Comparison of ENCODE assay signal across 1 cellular context in the genomic region with DNA sequence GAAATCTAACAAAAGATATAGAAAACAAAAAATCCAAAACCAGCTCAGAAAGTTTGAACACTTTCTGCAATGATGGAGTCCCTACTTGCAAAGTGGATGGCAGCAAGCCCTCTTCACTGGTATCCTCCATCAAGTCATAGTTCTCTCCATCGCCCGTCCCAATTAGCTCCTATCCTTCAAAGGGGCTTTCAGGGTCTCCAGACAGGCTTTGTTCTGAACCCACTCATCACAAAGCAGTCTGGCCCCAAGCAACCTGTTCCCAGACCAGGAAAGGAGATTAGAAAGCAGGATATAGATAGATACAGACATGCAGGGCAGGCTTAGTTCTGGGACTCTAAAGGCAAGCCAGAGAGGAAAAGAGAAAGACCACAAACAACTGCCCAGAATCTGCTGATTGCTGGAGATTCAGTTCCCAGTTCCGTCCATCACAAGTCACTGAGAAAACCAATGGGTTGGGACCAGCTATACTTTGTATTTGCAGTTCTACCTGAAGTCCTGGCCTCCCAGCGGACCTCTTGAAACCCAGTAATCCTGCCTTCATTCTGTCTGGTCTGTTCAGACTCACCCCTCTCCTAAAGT.
TF ChIP-seq lines count a peak whose summit lies in the region.

No MANE protein-coding gene starts in this region.

TF ChIP-seq in neural cell, 6 proteins besides CTCF, POLR2A, EP300 and RAD21 (continued from another document):
- TF ChIP-seq, protein P1, sequence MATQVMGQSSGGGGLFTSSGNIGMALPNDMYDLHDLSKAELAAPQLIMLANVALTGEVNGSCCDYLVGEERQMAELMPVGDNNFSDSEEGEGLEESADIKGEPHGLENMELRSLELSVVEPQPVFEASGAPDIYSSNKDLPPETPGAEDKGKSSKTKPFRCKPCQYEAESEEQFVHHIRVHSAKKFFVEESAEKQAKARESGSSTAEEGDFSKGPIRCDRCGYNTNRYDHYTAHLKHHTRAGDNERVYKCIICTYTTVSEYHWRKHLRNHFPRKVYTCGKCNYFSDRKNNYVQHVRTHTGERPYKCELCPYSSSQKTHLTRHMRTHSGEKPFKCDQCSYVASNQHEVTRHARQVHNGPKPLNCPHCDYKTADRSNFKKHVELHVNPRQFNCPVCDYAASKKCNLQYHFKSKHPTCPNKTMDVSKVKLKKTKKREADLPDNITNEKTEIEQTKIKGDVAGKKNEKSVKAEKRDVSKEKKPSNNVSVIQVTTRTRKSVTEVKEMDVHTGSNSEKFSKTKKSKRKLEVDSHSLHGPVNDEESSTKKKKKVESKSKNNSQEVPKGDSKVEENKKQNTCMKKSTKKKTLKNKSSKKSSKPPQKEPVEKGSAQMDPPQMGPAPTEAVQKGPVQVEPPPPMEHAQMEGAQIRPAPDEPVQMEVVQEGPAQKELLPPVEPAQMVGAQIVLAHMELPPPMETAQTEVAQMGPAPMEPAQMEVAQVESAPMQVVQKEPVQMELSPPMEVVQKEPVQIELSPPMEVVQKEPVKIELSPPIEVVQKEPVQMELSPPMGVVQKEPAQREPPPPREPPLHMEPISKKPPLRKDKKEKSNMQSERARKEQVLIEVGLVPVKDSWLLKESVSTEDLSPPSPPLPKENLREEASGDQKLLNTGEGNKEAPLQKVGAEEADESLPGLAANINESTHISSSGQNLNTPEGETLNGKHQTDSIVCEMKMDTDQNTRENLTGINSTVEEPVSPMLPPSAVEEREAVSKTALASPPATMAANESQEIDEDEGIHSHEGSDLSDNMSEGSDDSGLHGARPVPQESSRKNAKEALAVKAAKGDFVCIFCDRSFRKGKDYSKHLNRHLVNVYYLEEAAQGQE (IDR thresholded peaks at IDR 0.05; ENCODE audit: borderline replicate concordance) = no peak
- no peak for TF ChIP-seq EZH2 (IDR thresholded peaks at IDR 0.05; ENCODE audit: borderline replicate concordance, insufficient read depth, low read length, poor library complexity, severe bottlenecking)
